Comparison of ENCODE assay signal across 8 cellular contexts in the genomic region with DNA sequence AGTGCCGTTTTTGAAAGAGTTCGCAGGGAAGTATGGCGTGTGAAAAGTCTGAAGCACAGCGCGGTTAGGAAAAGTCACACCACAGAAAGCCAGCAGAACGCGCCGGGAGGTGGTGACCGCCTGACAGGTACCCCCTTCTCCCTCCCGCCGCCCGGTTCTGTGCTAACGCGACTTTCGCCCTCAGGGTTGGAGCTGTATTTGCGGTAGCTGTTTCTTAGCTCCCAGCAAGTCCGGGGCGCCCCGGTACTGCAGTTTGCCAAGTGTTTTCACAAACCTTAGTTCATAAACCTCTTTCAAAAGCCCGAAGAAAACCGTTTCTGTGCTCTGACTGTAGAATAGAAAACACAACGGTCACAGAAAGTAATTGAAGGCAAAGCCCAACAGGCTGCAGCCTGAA. TPM values are rescaled to one million over a fixed set of nuclear protein-coding genes. Genes with fewer than 3 reads are reported as not detected.
A peak's percentile ranks its signal among the peaks of the same experiment; 100 is the strongest.
DNase-seq lines count a peak whose midpoint lies in the region; ATAC-seq and TF ChIP-seq lines count a peak whose summit lies in the region.

No MANE protein-coding gene starts in this region.

- H3K36me3 ChIP-seq in DOHH2 (ENCODE audit: control insufficient read depth, low read length), result no peaks in the 10 kb centered on the region
- no peaks in the 10 kb centered on the region for H3K36me3 ChIP-seq in effector memory CD4-positive, alpha-beta T cell (ENCODE audit: control insufficient read depth, insufficient read depth, low read length)
- no peaks in the 10 kb centered on the region for H3K36me3 ChIP-seq in stomach smooth muscle (ENCODE audit: control insufficient read depth in 2 of 2, insufficient read depth in 2 of 2, low read length in 2 of 2)

- peak; percentile 58 for ATAC-seq in GM21515 (IDR thresholded peaks at IDR 0.05; ENCODE audit: unreplicated experiment)

- peak overlapping the region; percentile 80 for H3K4me2 ChIP-seq in DOHH2 (ENCODE audit: low read length)

- H3K4me3 ChIP-seq in DOHH2 (ENCODE audit: low read length), result peak overlapping the region; percentile 77
- H3K4me3 ChIP-seq in effector memory CD4-positive, alpha-beta T cell (ENCODE audit: insufficient read depth, low read depth, low read length, poor library complexity, severe bottlenecking), result peak overlapping the region; percentile 81
- H3K4me3 ChIP-seq in mononuclear cell (ENCODE audit: low read length), result peak overlapping the region; percentile 58
- peak overlapping the region; percentile 86 to 92 for H3K4me3 ChIP-seq in stomach smooth muscle (ENCODE audit: low read length in 2 of 2)

- 0 out of 2 replicates have a peak, but pooled peaks cover 3% of the 10 kb centered on the region for H3F3A ChIP-seq in DOHH2 (ENCODE audit: control insufficient read depth, insufficient read depth)

- H3K4me1 ChIP-seq in DOHH2 (ENCODE audit: control insufficient read depth, low read length) (peaks cover 16% of the 10 kb centered on the region), mononuclear cell (ENCODE audit: insufficient read depth, low read length) (peaks cover 19% of the 10 kb centered on the region), stomach smooth muscle (ENCODE audit: control insufficient read depth, insufficient read depth, low read length) (peaks cover 7% of the 10 kb centered on the region)
- no peaks in the 10 kb centered on the region for H3K4me1 ChIP-seq in effector memory CD4-positive, alpha-beta T cell (ENCODE audit: control insufficient read depth, insufficient read depth, low read length, poor library complexity, severe bottlenecking)

- H3K9me2 ChIP-seq in DOHH2 (replicated peaks; ENCODE audit: control insufficient read depth, low read length), result no peaks in the 10 kb centered on the region

- peak overlapping the region; percentile 74 to 80 for H3K9ac ChIP-seq in stomach smooth muscle (ENCODE audit: low read length in 2 of 2)

- H3K27me3 ChIP-seq in DOHH2 (ENCODE audit: control insufficient read depth, low read length) (peaks cover 37% of the 10 kb centered on the region), mononuclear cell (ENCODE audit: insufficient read depth, low read length) (peaks cover 36% of the 10 kb centered on the region), stomach smooth muscle (ENCODE audit: control insufficient read depth in 1 of 2, insufficient read depth in 2 of 2, low read length in 2 of 2) (no peaks in the 10 kb centered on the region)
- no peaks in the 10 kb centered on the region for H3K27me3 ChIP-seq in effector memory CD4-positive, alpha-beta T cell (replicated peaks; ENCODE audit: control insufficient read depth, insufficient read depth, low read length, poor library complexity, severe bottlenecking)

- no peaks in the 10 kb centered on the region for H3K79me2 ChIP-seq in DOHH2 (ENCODE audit: control insufficient read depth, low read length)

- TF ChIP-seq CTCF in DOHH2 (IDR thresholded peaks at IDR 0.05; ENCODE audit: low read depth, low read length, poor library complexity, severe bottlenecking), result no peak

- DNase-seq in HS-5 (ENCODE audit: low read depth) (peak; percentile 43), CD1c-positive myeloid dendritic cell (ENCODE audit: extremely low spot score) (no peak)
- DNase-seq in activated CD4-positive, CD25-positive, alpha-beta regulatory T cell treated with anti-CD3 and anti-CD28 coated beads, Interleukin-2, amount 50 U/mL, for 72 hours, result peak; percentile 47
- peak in 2 of 3 donors; percentile 20 to 43 for DNase-seq in effector memory CD4-positive, alpha-beta T cell

- H3K9me3 ChIP-seq in DOHH2 (ENCODE audit: control insufficient read depth, insufficient read depth, low read length), result no peaks in the 10 kb centered on the region
- H3K9me3 ChIP-seq in effector memory CD4-positive, alpha-beta T cell (ENCODE audit: control insufficient read depth, low read length), result no peaks in the 10 kb centered on the region
- no peaks in the 10 kb centered on the region for H3K9me3 ChIP-seq in mononuclear cell (ENCODE audit: low read depth, low read length)
- H3K9me3 ChIP-seq in stomach smooth muscle (ENCODE audit: control insufficient read depth in 2 of 2, low read length in 2 of 2), result no peaks in the 10 kb centered on the region

- no peaks in the 10 kb centered on the region for H4K20me1 ChIP-seq in DOHH2 (ENCODE audit: control insufficient read depth, insufficient read depth, low read depth, low read length)

- H3K27ac ChIP-seq in DOHH2 (ENCODE audit: low read depth, low read length), result no peak overlapping the region
- peak overlapping the region; percentile 45 for H3K27ac ChIP-seq in effector memory CD4-positive, alpha-beta T cell (ENCODE audit: insufficient read depth, low read length, poor library complexity, severe bottlenecking)
- H3K27ac ChIP-seq in stomach smooth muscle (ENCODE audit: low read length), result peak overlapping the region; percentile 77

RNA-seq across cellular contexts. Expression of a gene that starts 0.4 kb away (rescaled TPM):
- total RNA-seq in mononuclear cell, result 5.6 TPM

RNA-seq across cellular contexts. Expression of a gene that starts 56.9 kb away (rescaled TPM):
- total RNA-seq in mononuclear cell, result 1.4 TPM
